Comparison of ENCODE assay signal across 2 cellular contexts in genomic region chr17:36123431-36123830, GRCh38.
TF ChIP-seq lines count a peak whose summit lies in the region.

No MANE protein-coding gene starts in this region.

TF ChIP-seq in IMR-90, 13 proteins besides CTCF, POLR2A, EP300 and RAD21:
- TF ChIP-seq MAFK (IDR thresholded peaks at IDR 0.05; ENCODE audit: low read depth, low read length) = peak; percentile 42; the same call in 1 of the 2 replicates
- TF ChIP-seq USF2 (IDR thresholded peaks at IDR 0.05; ENCODE audit: low read depth, low read length) = no peak

TF ChIP-seq in H1, 55 proteins besides CTCF, POLR2A, EP300 and RAD21:
- TF ChIP-seq TBP (IDR thresholded peaks at IDR 0.05; ENCODE audit: low read depth, low read length) (no peak), MAFK (IDR thresholded peaks at IDR 0.05; ENCODE audit: low read depth, low read length) (peak; percentile 70)
